In the genomic region with DNA sequence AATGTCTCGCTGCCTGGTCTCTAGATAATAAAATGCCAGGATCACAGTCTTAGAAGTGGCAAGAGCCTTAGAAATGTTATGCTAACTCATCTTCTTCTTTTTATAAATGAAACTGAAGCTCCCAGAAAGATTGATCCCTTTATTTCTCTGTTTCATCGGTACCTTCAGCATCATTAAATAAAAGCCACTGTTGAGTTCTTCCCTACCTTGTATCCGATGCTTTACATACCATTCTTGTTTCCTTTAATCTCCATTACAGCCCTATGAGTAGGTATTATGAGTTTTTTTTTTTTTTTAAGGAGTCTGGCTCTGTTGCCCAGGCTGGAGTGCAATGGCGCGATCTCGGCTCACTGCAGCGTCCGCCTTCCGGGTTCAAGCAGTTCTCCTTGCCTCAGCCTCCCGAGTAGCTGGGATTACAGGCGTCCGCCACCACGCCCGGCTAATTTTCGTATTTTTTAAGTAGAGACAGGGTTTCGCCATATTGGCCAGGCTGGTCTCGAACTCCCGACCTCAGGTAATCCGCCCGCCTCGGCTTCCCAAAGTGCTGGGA, we compare ENCODE assay signal across 7 cellular contexts. TPM values are rescaled to one million over a fixed set of nuclear protein-coding genes. Genes with fewer than 3 reads are reported as not detected.
DNase-seq lines count a peak whose midpoint lies in the region; ATAC-seq, FAIRE-seq and TF ChIP-seq lines count a peak whose summit lies in the region.

No MANE protein-coding gene starts in this region.

- peak overlapping the region; percentile 100 for H2AFZ ChIP-seq in keratinocyte (ENCODE audit: control insufficient read depth, low read length)

- H3K9me3 Mint-ChIP-seq in activated naive CD8-positive, alpha-beta T cell (ENCODE audit: low read depth) = no peaks in the 10 kb centered on the region

- H3K4me2 ChIP-seq in keratinocyte (ENCODE audit: control insufficient read depth, extremely low read depth, insufficient read depth, low read depth, low read length) = peak overlapping the region; percentile 98

- H3K4me1 ChIP-seq in HUES6 (ENCODE audit: control insufficient read depth, insufficient read depth, low read length) = peaks cover 12% of the 10 kb centered on the region
- H3K4me1 ChIP-seq in keratinocyte (ENCODE audit: control insufficient read depth, extremely low read depth, insufficient read depth, low read length) = peaks cover 18% of the 10 kb centered on the region
- peaks cover 18% of the 10 kb centered on the region for H3K4me1 ChIP-seq in stomach smooth muscle (ENCODE audit: control insufficient read depth, insufficient read depth, low read length)

- H3K36me3 Mint-ChIP-seq in activated naive CD8-positive, alpha-beta T cell = peaks cover 1% of the 10 kb centered on the region

- ATAC-seq in GM21390 (IDR thresholded peaks at IDR 0.05; ENCODE audit: unreplicated experiment) = no peak

- H4K20me1 ChIP-seq in keratinocyte (ENCODE audit: control insufficient read depth, extremely low read depth, insufficient read depth, low read length) = no peaks in the 10 kb centered on the region

- H3K9me1 ChIP-seq in keratinocyte (ENCODE audit: control insufficient read depth, extremely low read depth, insufficient read depth, low read length) = no peaks in the 10 kb centered on the region

- H3K27ac Mint-ChIP-seq in activated naive CD8-positive, alpha-beta T cell = peak overlapping the region; percentile 22

- peaks cover 4% of the 10 kb centered on the region for H3K27me3 Mint-ChIP-seq in activated naive CD8-positive, alpha-beta T cell

- H3K9me3 ChIP-seq in HUES6 (ENCODE audit: control insufficient read depth, insufficient read depth, low read depth, low read length) (no peaks in the 10 kb centered on the region), keratinocyte (ENCODE audit: control insufficient read depth, low read depth, low read length) (no peaks in the 10 kb centered on the region), stomach smooth muscle (ENCODE audit: control insufficient read depth in 2 of 2, low read length in 2 of 2) (no peaks in the 10 kb centered on the region)

- FAIRE-seq in keratinocyte (lab: Jason Lieb, UNC) = no peak

- dilution Hi-C loops in keratinocyte (cut with MboI; ENCODE audit: extremely low pct_ligation_motif_present, low sequenced_read_pairs) = no loop called here

- H3K9ac ChIP-seq in HUES6 (ENCODE audit: low read length) (peak overlapping the region; percentile 79), keratinocyte (ENCODE audit: control insufficient read depth, extremely low read depth, insufficient read depth, low read length) (peak overlapping the region; percentile 75), stomach smooth muscle (ENCODE audit: low read length in 2 of 2) (peak overlapping the region; percentile 84 to 85)

- H3K79me2 ChIP-seq in keratinocyte (ENCODE audit: control insufficient read depth, insufficient read depth, low read length) = peaks cover 23% of the 10 kb centered on the region

- H3K36me3 ChIP-seq in HUES6 (ENCODE audit: control insufficient read depth, insufficient read depth, low read length) (peaks cover 4% of the 10 kb centered on the region; the same call in 1 of the 2 replicates), keratinocyte (ENCODE audit: control insufficient read depth in 2 of 2, extremely low read depth in 1 of 2, insufficient read depth in 2 of 2, low read length in 2 of 2) (peaks cover 0 to under 1% of the 10 kb centered on the region in 2 experiments), stomach smooth muscle (ENCODE audit: control insufficient read depth in 2 of 2, insufficient read depth in 2 of 2, low read length in 2 of 2) (no peaks in the 10 kb centered on the region)

- H3K4me3 ChIP-seq in HUES6 (ENCODE audit: low read depth, low read length) = peak overlapping the region; percentile 94
- H3K4me3 ChIP-seq in keratinocyte (ENCODE audit: control insufficient read depth in 2 of 3, extremely low read depth in 1 of 3, insufficient read depth in 2 of 3, low read depth in 1 of 3, low read length in 3 of 3) = peak overlapping the region; percentile 89 to 98 (median 95)
- peak overlapping the region; percentile 92 to 99 for H3K4me3 ChIP-seq in stomach smooth muscle (ENCODE audit: low read length in 2 of 2)

- TF ChIP-seq CTCF in keratinocyte (optimal IDR thresholded peaks at IDR 0.05 in 1 of 3, IDR thresholded peaks at IDR 0.05 in 1 of 3, conservative IDR thresholded peaks at IDR 0.05 in 1 of 3; ENCODE audit: extremely low read depth in 1 of 3, insufficient read depth in 2 of 3, low read length in 3 of 3) = no peak

- H3K27ac ChIP-seq in HUES6 (ENCODE audit: low read depth, low read length) (no peak overlapping the region), keratinocyte (ENCODE audit: control insufficient read depth, insufficient read depth, low read length) (peak overlapping the region; percentile 60), stomach smooth muscle (ENCODE audit: low read length) (peak overlapping the region; percentile 55)

- no peak for DNase-seq in keratinocyte (ENCODE audit: low read depth, low spot score)
- no peak for DNase-seq in NCI-H146 (lab: John Stamatoyannopoulos, UW)
- DNase-seq in HUDEP-2 (lab: John Stamatoyannopoulos, UW; ENCODE audit: unreplicated experiment in 76 of 76) = no peak

- peak overlapping the region; percentile 98 for H3K4me3 Mint-ChIP-seq in activated naive CD8-positive, alpha-beta T cell

- H3K4me1 Mint-ChIP-seq in activated naive CD8-positive, alpha-beta T cell (ENCODE audit: low read depth) = peaks cover 26% of the 10 kb centered on the region

- no peaks in the 10 kb centered on the region for H3K27me3 ChIP-seq in HUES6 (ENCODE audit: control insufficient read depth, insufficient read depth, low read length)
- H3K27me3 ChIP-seq in keratinocyte (ENCODE audit: control insufficient read depth, extremely low read depth, insufficient read depth, low read length) = no peaks in the 10 kb centered on the region
- H3K27me3 ChIP-seq in stomach smooth muscle (ENCODE audit: control insufficient read depth in 1 of 2, insufficient read depth in 2 of 2, low read length in 2 of 2) = no peaks in the 10 kb centered on the region

RNA-seq across cellular contexts. Expression of gene ABCC5, which starts 0.8 kb away (rescaled TPM):
- polyA plus RNA-seq in keratinocyte = 22.3 to 30.3 TPM (median 28.7 TPM) in 3 replicates
- 7.7 TPM for polyA plus RNA-seq in keratinocyte (2011; ENCODE audit: low read depth)
- polyA plus RNA-seq in keratinocyte (2011; cell fraction: cytosol; rRNA removed) = 8.6 and 11.1 TPM in 2 replicates
- polyA plus RNA-seq in keratinocyte (2011; cell fraction: nucleus; rRNA removed) = 118 and 132 TPM in 2 replicates
- polyA plus RNA-seq in keratinocyte (2012; ENCODE audit: low replicate concordance) = 7.9 and 14.9 TPM in 2 replicates
- 16.0 to 32.3 TPM (median 22.5 TPM) in 3 replicates for polyA minus RNA-seq in keratinocyte
- 10.4 TPM for polyA minus RNA-seq in keratinocyte (2011; cell fraction: cytosol; rRNA and poly(A)+ RNA removed)
- 38.1 and 63.4 TPM in 2 replicates for polyA minus RNA-seq in keratinocyte (2011; cell fraction: nucleus; rRNA and poly(A)+ RNA removed)

RNA-seq across cellular contexts. Expression of gene HTR3D, which starts 13.0 kb away (rescaled TPM):
- not detected in 3 replicates for polyA plus RNA-seq in keratinocyte
- not detected for polyA plus RNA-seq in keratinocyte (2011; ENCODE audit: low read depth)
- polyA plus RNA-seq in keratinocyte (2011; cell fraction: cytosol; rRNA removed) = not detected in 2 replicates
- not detected in 2 replicates for polyA plus RNA-seq in keratinocyte (2011; cell fraction: nucleus; rRNA removed)
- polyA plus RNA-seq in keratinocyte (2012; ENCODE audit: low replicate concordance) = not detected in 2 replicates
- polyA minus RNA-seq in keratinocyte = not detected in 3 replicates
- polyA minus RNA-seq in keratinocyte (2011; cell fraction: cytosol; rRNA and poly(A)+ RNA removed) = not detected
- not detected in 2 replicates for polyA minus RNA-seq in keratinocyte (2011; cell fraction: nucleus; rRNA and poly(A)+ RNA removed)

RNA-seq across cellular contexts. Expression of gene HTR3C, which starts 34.3 kb away (rescaled TPM):
- polyA plus RNA-seq in keratinocyte = not detected in 3 replicates
- polyA plus RNA-seq in keratinocyte (2011; ENCODE audit: low read depth) = not detected
- not detected in 2 replicates for polyA plus RNA-seq in keratinocyte (2011; cell fraction: cytosol; rRNA removed)
- polyA plus RNA-seq in keratinocyte (2011; cell fraction: nucleus; rRNA removed) = not detected in 2 replicates
- not detected in 2 replicates for polyA plus RNA-seq in keratinocyte (2012; ENCODE audit: low replicate concordance)
- polyA minus RNA-seq in keratinocyte = not detected in 3 replicates
- polyA minus RNA-seq in keratinocyte (2011; cell fraction: cytosol; rRNA and poly(A)+ RNA removed) = not detected
- not detected in 2 replicates for polyA minus RNA-seq in keratinocyte (2011; cell fraction: nucleus; rRNA and poly(A)+ RNA removed)
